6 cellular contexts compared by ENCODE assay signal in genomic region chr2:95608331-95608730, GRCh38. TPM values are rescaled to one million over a fixed set of nuclear protein-coding genes. Genes with fewer than 3 reads are reported as not detected.
"Had no signal": no experiment of that assay in that cellular context is flagged by ENCODE, and none has a peak within 500 bp of the region (broad histone marks: within the 10 kb centered on the region; RNA-seq: fewer than 3 reads in every experiment).

No MANE protein-coding gene starts in this region.

RNA-seq across cellular contexts. Expression of gene TRIM43, which starts 16.5 kb away (rescaled TPM):
- total RNA-seq: GM23248, H1, H4, H7, H9, HFFc6 had no signal
- polyA plus RNA-seq: GM23248, H1 had no signal
